ENCODE assay signal across 35 cellular contexts in the genomic region with DNA sequence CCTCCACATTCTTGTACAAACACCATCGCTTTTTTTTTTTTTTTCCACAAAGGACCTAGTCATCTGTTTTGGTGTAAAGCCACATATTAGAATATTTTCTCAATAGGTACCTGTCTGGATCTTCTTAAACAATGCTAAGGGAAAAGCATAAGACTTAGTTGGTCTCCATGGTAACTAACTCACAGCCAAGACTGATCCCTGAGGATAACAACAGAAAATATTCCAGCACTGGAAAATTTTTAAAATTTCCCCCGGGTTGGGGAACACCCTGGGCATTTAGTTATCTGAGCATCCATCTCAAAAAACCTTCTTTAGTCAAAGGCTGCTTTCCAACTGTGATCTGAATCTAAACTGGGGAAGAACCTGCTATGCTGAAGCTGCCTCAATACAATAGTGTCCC.
"Had no signal": no experiment of that assay in that cellular context is flagged by ENCODE, and none has a peak within 500 bp of the region (broad histone marks: within the 10 kb centered on the region; RNA-seq: fewer than 3 reads in every experiment).

No MANE protein-coding gene starts in this region.

- H3K36me3 ChIP-seq: adrenal gland, brain microvascular endothelial cell, breast epithelium, WERI-Rb-1 had no signal

- H3K4me1 Mint-ChIP-seq: activated CD4-positive, alpha-beta memory T cell treated with anti-CD3 and anti-CD28 coated beads, Interleukin-2, amount 10 ng/mL, durations not matched to agents 7 days and 5 days; activated CD4-positive, alpha-beta T cell treated with anti-CD3 and anti-CD28 coated beads for 36 hours; activated CD4-positive, alpha-beta T cell treated with anti-CD3 and anti-CD28 coated beads, Interleukin-2, amount 10 ng/mL, durations not matched to agents 7 days and 5 days; activated CD8-positive, alpha-beta memory T cell treated with anti-CD3 and anti-CD28 coated beads, Interleukin-2, amount 10 ng/mL, durations not matched to agents 7 days and 5 days; activated naive CD8-positive, alpha-beta T cell treated with anti-CD3 and anti-CD28 coated beads for 36 hours; T-cell; T-helper 17 cell had no signal

- H3K4me3 ChIP-seq: adrenal gland, body of pancreas, breast epithelium had no signal

- H3K36me3 Mint-ChIP-seq: activated CD8-positive, alpha-beta memory T cell treated with anti-CD3 and anti-CD28 coated beads, Interleukin-2, amount 10 ng/mL, durations not matched to agents 7 days and 5 days; activated naive CD4-positive, alpha-beta T cell treated with anti-CD3 and anti-CD28 coated beads, Interleukin-2, amount 50 U/mL, for 72 hours; activated naive CD8-positive, alpha-beta T cell treated with anti-CD3 and anti-CD28 coated beads for 36 hours; T-cell; WTC11 had no signal

- H3K27ac ChIP-seq: adrenal gland, brain microvascular endothelial cell, breast epithelium, WERI-Rb-1 had no signal

- H3K9me3 Mint-ChIP-seq: activated CD4-positive, alpha-beta memory T cell treated with anti-CD3 and anti-CD28 coated beads, Interleukin-2, amount 10 ng/mL, durations not matched to agents 7 days and 5 days; activated CD4-positive, alpha-beta T cell treated with anti-CD3 and anti-CD28 coated beads, Interleukin-2, amount 10 ng/mL, durations not matched to agents 7 days and 5 days; activated naive CD4-positive, alpha-beta T cell treated with anti-CD3 and anti-CD28 coated beads for 36 hours; activated naive CD4-positive, alpha-beta T cell treated with anti-CD3 and anti-CD28 coated beads, Interleukin-2, amount 50 U/mL, for 72 hours; activated naive CD8-positive, alpha-beta T cell treated with anti-CD3 and anti-CD28 coated beads for 36 hours; activated T-cell treated with anti-CD3 and anti-CD28 coated beads, Interleukin-2, amount 50 U/mL, for 24 hours; activated T-helper 2 cell treated with anti-CD3 and anti-CD28 coated beads, Interferon-gamma antibody, Interleukin-2, Interleukin-4, amounts not matched to agents 10 μg/mL and 5 μg/mL and 100 μg/mL, durations not matched to agents 14 hours and 24 hours and 36 hours; T-cell had no signal

- DNase-seq: activated CD4-positive, alpha-beta memory T cell treated with anti-CD3 and anti-CD28 coated beads, Interleukin-2, amount 10 ng/mL, durations not matched to agents 7 days and 5 days; activated CD4-positive, alpha-beta T cell treated with anti-CD3 and anti-CD28 coated beads for 1 hour; activated CD4-positive, alpha-beta T cell treated with anti-CD3 and anti-CD28 coated beads for 36 hours; activated CD4-positive, alpha-beta T cell treated with anti-CD3 and anti-CD28 coated beads for 48 hours; activated CD4-positive, alpha-beta T cell treated with anti-CD3 and anti-CD28 coated beads, Interleukin-2, amount 10 ng/mL, durations not matched to agents 7 days and 5 days; activated CD4-positive, alpha-beta T cell treated with anti-CD3 and anti-CD28 coated beads, Interleukin-2, amount 50 U/mL, for 48 hours; activated CD4-positive, CD25-positive, alpha-beta regulatory T cell; activated CD8-positive, alpha-beta memory T cell treated with anti-CD3 and anti-CD28 coated beads for 24 hours; activated CD8-positive, alpha-beta memory T cell treated with anti-CD3 and anti-CD28 coated beads, Interleukin-2, amount 10 ng/mL, durations not matched to agents 7 days and 5 days; activated CD8-positive, alpha-beta memory T cell treated with anti-CD3 and anti-CD28 coated beads, Interleukin-2, amount 50 U/mL, for 48 hours; activated CD8-positive, alpha-beta T cell treated with anti-CD3 and anti-CD28 coated beads, Interleukin-2, amount 10 ng/mL, durations not matched to agents 7 days and 5 days; activated effector memory CD4-positive, alpha-beta T cell treated with Interleukin-2 at 50 U/mL for 16 hours; activated gamma-delta T cell treated with Interleukin-2 at 50 U/mL for 16 hours; activated naive CD4-positive, alpha-beta T cell; activated naive CD4-positive, alpha-beta T cell treated with anti-CD3 and anti-CD28 coated beads for 36 hours; activated naive CD4-positive, alpha-beta T cell treated with anti-CD3 and anti-CD28 coated beads, Interleukin-2, amount 50 U/mL, for 16 hours; activated naive CD8-positive, alpha-beta T cell treated with anti-CD3 and anti-CD28 coated beads for 36 hours; activated T-cell treated with anti-CD3 and anti-CD28 coated beads, Interleukin-2, amount 50 U/mL, for 24 hours; activated T-cell treated with anti-CD3 and anti-CD28 coated beads, Interleukin-2, amount 50 U/mL, for 48 hours; adrenal gland; amniotic stem cell; aorta; body of pancreas; brain microvascular endothelial cell; central memory CD4-positive, alpha-beta T cell; T-cell; T-helper 17 cell; WERI-Rb-1 had no signal

- FAIRE-seq: astrocyte, TTC549 had no signal

- H3K9me3 ChIP-seq: adrenal gland, body of pancreas, breast epithelium had no signal

- H3K27me3 Mint-ChIP-seq: activated naive CD8-positive, alpha-beta T cell treated with anti-CD3 and anti-CD28 coated beads for 36 hours had no signal

- H3K27ac Mint-ChIP-seq: activated CD4-positive, alpha-beta memory T cell treated with anti-CD3 and anti-CD28 coated beads, Interleukin-2, amount 10 ng/mL, durations not matched to agents 7 days and 5 days; activated CD4-positive, alpha-beta T cell treated with anti-CD3 and anti-CD28 coated beads for 36 hours; activated CD4-positive, alpha-beta T cell treated with anti-CD3 and anti-CD28 coated beads, Interleukin-2, amount 10 ng/mL, durations not matched to agents 7 days and 5 days; activated CD8-positive, alpha-beta memory T cell treated with anti-CD3 and anti-CD28 coated beads, Interleukin-2, amount 10 ng/mL, durations not matched to agents 7 days and 5 days; activated CD8-positive, alpha-beta T cell treated with anti-CD3 and anti-CD28 coated beads, Interleukin-2, amount 10 ng/mL, durations not matched to agents 7 days and 5 days; activated naive CD4-positive, alpha-beta T cell treated with anti-CD3 and anti-CD28 coated beads for 36 hours; activated naive CD4-positive, alpha-beta T cell treated with anti-CD3 and anti-CD28 coated beads, Interleukin-2, amount 50 U/mL, for 72 hours; activated naive CD8-positive, alpha-beta T cell treated with anti-CD3 and anti-CD28 coated beads for 36 hours; activated T-cell treated with anti-CD3 and anti-CD28 coated beads, Interleukin-2, amount 50 U/mL, for 24 hours; activated T-helper 2 cell treated with anti-CD3 and anti-CD28 coated beads, Interferon-gamma antibody, Interleukin-2, Interleukin-4, amounts not matched to agents 10 μg/mL and 5 μg/mL and 100 μg/mL, durations not matched to agents 14 hours and 24 hours and 36 hours; T-cell; T-helper 17 cell; WTC11 had no signal

- H3K4me3 Mint-ChIP-seq: activated CD4-positive, alpha-beta memory T cell treated with anti-CD3 and anti-CD28 coated beads, Interleukin-2, amount 10 ng/mL, durations not matched to agents 7 days and 5 days; activated CD4-positive, alpha-beta T cell treated with anti-CD3 and anti-CD28 coated beads for 36 hours; activated CD4-positive, alpha-beta T cell treated with anti-CD3 and anti-CD28 coated beads, Interleukin-2, amount 10 ng/mL, durations not matched to agents 7 days and 5 days; activated CD8-positive, alpha-beta memory T cell treated with anti-CD3 and anti-CD28 coated beads, Interleukin-2, amount 10 ng/mL, durations not matched to agents 7 days and 5 days; activated CD8-positive, alpha-beta T cell treated with anti-CD3 and anti-CD28 coated beads, Interleukin-2, amount 10 ng/mL, durations not matched to agents 7 days and 5 days; activated naive CD4-positive, alpha-beta T cell treated with anti-CD3 and anti-CD28 coated beads for 36 hours; activated naive CD8-positive, alpha-beta T cell treated with anti-CD3 and anti-CD28 coated beads for 36 hours; activated T-cell treated with anti-CD3 and anti-CD28 coated beads, Interleukin-2, amount 50 U/mL, for 24 hours; T-cell; T-helper 17 cell; WTC11 had no signal

- H3K4me1 ChIP-seq: adrenal gland, breast epithelium had no signal

- H3K27me3 ChIP-seq: adrenal gland, body of pancreas, brain microvascular endothelial cell, breast epithelium had no signal

- ATAC-seq: activated CD4-positive, alpha-beta T cell treated with anti-CD3 and anti-CD28 coated beads for 36 hours; activated CD4-positive, CD25-positive, alpha-beta regulatory T cell treated with anti-CD3 and anti-CD28 coated beads, Interleukin-2, amount 50 U/mL, for 24 hours; activated CD8-positive, alpha-beta memory T cell treated with anti-CD3 and anti-CD28 coated beads, Interleukin-2, amount 10 ng/mL, durations not matched to agents 7 days and 5 days; activated CD8-positive, alpha-beta T cell treated with anti-CD3 and anti-CD28 coated beads, Interleukin-2, amount 10 ng/mL, durations not matched to agents 7 days and 5 days; activated naive CD4-positive, alpha-beta T cell treated with anti-CD3 and anti-CD28 coated beads, Interleukin-2, amount 50 U/mL, for 72 hours; T-cell; T-helper 17 cell; WTC11 had no signal
